ENCODE assay signal across 12 cellular contexts in genomic region chr1:234509457-234510328, GRCh38. TPM values are rescaled to one million over a fixed set of nuclear protein-coding genes. Genes with fewer than 3 reads are reported as not detected.
DNase-seq lines count a peak whose midpoint lies in the region; ATAC-seq and TF ChIP-seq lines count a peak whose summit lies in the region.
"Had no signal": no experiment of that assay in that cellular context is flagged by ENCODE, and none has a peak within 500 bp of the region (broad histone marks: within the 10 kb centered on the region; RNA-seq: fewer than 3 reads in every experiment).

No MANE protein-coding gene starts in this region.

- H3K27me3 ChIP-seq in breast epithelium (no peaks in the 10 kb centered on the region), Panc1 (ENCODE audit: control insufficient read depth, insufficient read depth, low read length) (no peaks in the 10 kb centered on the region), subcutaneous abdominal adipose tissue (ENCODE audit: control insufficient read depth in 5 of 5, insufficient read depth in 4 of 5, low read length in 5 of 5) (no peaks in the 10 kb centered on the region), spleen (replicated peaks in 1 of 7) (no peaks in the 10 kb centered on the region)

- H3K36me3 Mint-ChIP-seq in MCF 10A (ENCODE audit: insufficient read depth, unreplicated experiment) (no peaks in the 10 kb centered on the region), glutamatergic neuron (ENCODE audit: unreplicated experiment) (no peaks in the 10 kb centered on the region)

- CTCF ChIA-PET in MCF 10A (lab: Yijun Ruan, JAX), result interaction anchor here (0.6 to 17.4 kb wide), 13 partner anchors 9 to 1171 kb away, joined by 3 to 317 read pairs (median 4); no protein-coding TSS in a partner anchor
- CTCF ChIA-PET in Panc1 (lab: Charles Lee), result no interaction called here

- in situ Hi-C loops in Panc1 (cut with HindIII; ENCODE audit: low pct_unique_long_range_greater_than_20kb, low sequenced_read_pairs), result no loop called here

- no peak overlapping the region for H3K27ac ChIP-seq in breast epithelium
- peak overlapping the region; percentile 71 for H3K27ac ChIP-seq in Panc1 (ENCODE audit: low read length)
- peak overlapping the region; percentile 13 for H3K27ac ChIP-seq in subcutaneous abdominal adipose tissue (ENCODE audit: low read depth, low read length)
- no peak overlapping the region for H3K27ac ChIP-seq in spleen

- POLR2A ChIA-PET in MCF 10A (lab: Yijun Ruan, JAX), result interaction anchor here (0.6 to 18.2 kb wide), 25 partner anchors 9 to 821 kb away, joined by 3 to 904 read pairs (median 4); partner anchors contain the start of gene IRF2BP2
- POLR2A ChIA-PET in Panc1 (lab: Charles Lee), result interaction anchor here (0.6 kb wide), 1 partner anchor 94 kb away, joined by 4 read pairs; no protein-coding TSS in a partner anchor

- no peak overlapping the region for H3K4me3 ChIP-seq in breast epithelium
- no peak overlapping the region; a peak in 1 of 4 replicates for H3K4me3 ChIP-seq in Panc1 (ENCODE audit: low read depth in 2 of 2, low read length in 2 of 2)
- H3K4me3 ChIP-seq in subcutaneous abdominal adipose tissue (ENCODE audit: low read depth in 1 of 5, low read length in 5 of 5), result peak overlapping the region in 1 of 5 donors; percentile 9
- H3K4me3 ChIP-seq in spleen, result no peak overlapping the region

- H3K4me1 Mint-ChIP-seq in MCF 10A (ENCODE audit: insufficient read depth, unreplicated experiment), result peaks cover 46% of the 10 kb centered on the region
- peaks cover 12% of the 10 kb centered on the region for H3K4me1 Mint-ChIP-seq in glutamatergic neuron (ENCODE audit: low read depth, unreplicated experiment)

- TF ChIP-seq POLR2A in breast epithelium (IDR thresholded peaks at IDR 0.05) (no peak), spleen (IDR thresholded peaks at IDR 0.05) (no peak)

- ATAC-seq in Panc1, result peak; percentile 72
- ATAC-seq: activated naive CD4-positive, alpha-beta T cell treated with anti-CD3 and anti-CD28 coated beads, Interleukin-2, amount 50 U/mL, for 72 hours had no signal

- BruUV-seq in MCF 10A (replicated peaks; lab: Mats Ljungman, UMichigan) (TSS peak; percentile 56), Panc1 (replicated peaks; lab: Mats Ljungman, UMichigan) (no TSS peak)

- DNase-seq in MCF 10A (ENCODE audit: unreplicated experiment) (peak; percentile 84), breast epithelium (ENCODE audit: low spot score in 2 of 2) (no peak), Panc1 (ENCODE audit: low read depth, low spot score) (no peak), glutamatergic neuron (no peak), NCI-H1694 (lab: John Stamatoyannopoulos, UW) (no peak), spleen (no peak), MV-4-11 (lab: John Stamatoyannopoulos, UW) (no peak)
- DNase-seq: activated CD4-positive, alpha-beta T cell treated with anti-CD3 and anti-CD28 coated beads, Interleukin-2, amount 50 U/mL, for 48 hours; NCI-H1694 treated with DMSO at 0.1 percent for 48 hours had no signal

- 74 to 88% (median 80%) methylated on average over 9 of the region's 9 CpGs for WGBS in spleen, 5 donors

- H3K4me3 Mint-ChIP-seq in MCF 10A (ENCODE audit: unreplicated experiment), result peak overlapping the region; percentile 52
- H3K4me3 Mint-ChIP-seq in glutamatergic neuron (ENCODE audit: unreplicated experiment), result peak overlapping the region; percentile 78
- H3K4me3 Mint-ChIP-seq: B cell had no signal

- H3K27ac Mint-ChIP-seq in MCF 10A (ENCODE audit: low read depth, unreplicated experiment) (peak overlapping the region; percentile 85), glutamatergic neuron (ENCODE audit: unreplicated experiment) (peak overlapping the region; percentile 97)
- H3K27ac Mint-ChIP-seq: activated naive CD4-positive, alpha-beta T cell treated with anti-CD3 and anti-CD28 coated beads, Interleukin-2, amount 50 U/mL, for 72 hours; B cell had no signal

- no peak for TF ChIP-seq CTCF in MCF 10A (IDR thresholded peaks at IDR 0.05; ENCODE audit: unreplicated experiment)
- no peak for TF ChIP-seq CTCF in breast epithelium (IDR thresholded peaks at IDR 0.05)
- TF ChIP-seq CTCF in Panc1 (IDR thresholded peaks at IDR 0.05), result no peak
- no peak for TF ChIP-seq CTCF in glutamatergic neuron (IDR thresholded peaks at IDR 0.05; ENCODE audit: partially characterized antibody, unreplicated experiment)
- no peak for TF ChIP-seq CTCF in spleen (IDR thresholded peaks at IDR 0.05 in 8 of 11, conservative IDR thresholded peaks at IDR 0.05 in 3 of 11)

- H3K27me3 Mint-ChIP-seq in MCF 10A (ENCODE audit: insufficient read depth, unreplicated experiment) (no peaks in the 10 kb centered on the region), glutamatergic neuron (ENCODE audit: unreplicated experiment) (peaks cover 6% of the 10 kb centered on the region)
- H3K27me3 Mint-ChIP-seq: B cell had no signal

- H3K36me3 ChIP-seq in breast epithelium (no peaks in the 10 kb centered on the region), Panc1 (ENCODE audit: control insufficient read depth, insufficient read depth, low read length) (no peaks in the 10 kb centered on the region), subcutaneous abdominal adipose tissue (ENCODE audit: control insufficient read depth in 5 of 5, insufficient read depth in 5 of 5, low read length in 5 of 5) (no peaks in the 10 kb centered on the region), spleen (no peaks in the 10 kb centered on the region)

- H3K9me3 Mint-ChIP-seq in MCF 10A (ENCODE audit: unreplicated experiment) (peaks cover 7% of the 10 kb centered on the region), glutamatergic neuron (ENCODE audit: unreplicated experiment) (peaks cover 4% of the 10 kb centered on the region)

- H3K9ac ChIP-seq in subcutaneous abdominal adipose tissue (ENCODE audit: low read length in 5 of 5), result no peak overlapping the region

- intact Hi-C loops in MCF 10A (cut with micrococcal nuclease), result no loop called here
- intact Hi-C loops in breast epithelium (cut with DNase I; ENCODE audit: low total_unique reads), result no loop called here
- intact Hi-C loops in Panc1 (cut with micrococcal nuclease; ENCODE audit: unreplicated experiment), result no loop called here
- intact Hi-C loops in spleen (cut with DNase I; ENCODE audit: low total_unique reads), result no loop called here

- H3K9me3 ChIP-seq in breast epithelium (no peaks in the 10 kb centered on the region), Panc1 (ENCODE audit: control insufficient read depth, insufficient read depth, low read depth, low read length) (no peaks in the 10 kb centered on the region), subcutaneous abdominal adipose tissue (ENCODE audit: control insufficient read depth in 5 of 5, low read length in 5 of 5) (no peaks in the 10 kb centered on the region), spleen (no peaks in the 10 kb centered on the region)

- H3K4me1 ChIP-seq in breast epithelium (no peaks in the 10 kb centered on the region), Panc1 (ENCODE audit: control insufficient read depth, insufficient read depth, low read length) (peaks cover 9% of the 10 kb centered on the region), subcutaneous abdominal adipose tissue (ENCODE audit: control insufficient read depth in 5 of 5, insufficient read depth in 5 of 5, low read length in 5 of 5) (peaks cover 0 to 16% (median 8%) of the 10 kb centered on the region in 5 donors), spleen (peaks cover 0 to 14% (median 0%) of the 10 kb centered on the region in 6 donors)

RNA-seq across cellular contexts. Expression of gene TARBP1, which starts 30.7 kb away (rescaled TPM):
- 45.5 and 52.5 TPM in 2 replicates for total RNA-seq in MCF 10A (2022)
- 10 to 100 TPM; 12.3 to 39.2 (median 32.1) TPM for total RNA-seq in breast epithelium
- 45.0 TPM for total RNA-seq in Panc1 (2021; ENCODE audit: unreplicated experiment)
- 28.9 TPM for polyA plus RNA-seq in Panc1 (2012; ENCODE audit: insufficient read length)
- total RNA-seq in glutamatergic neuron (ENCODE audit: unreplicated experiment), result 32.4 TPM
- 10 to 100 TPM; 27.1 to 41.7 (median 38.9) TPM for total RNA-seq in spleen
- polyA plus RNA-seq in spleen, result 10 to 100 TPM; 41.1 to 99.7 (median 50.1) TPM

Comparison
In these comparisons a context has a peak if more than half of its experiments do, and no peak if none do; other contexts are left out.
1. H3K27ac ChIP-seq: peak in Panc1 (single experiment) and subcutaneous abdominal adipose tissue (single experiment); none in breast epithelium (0 of 2) and spleen (0 of 8).